13 cellular contexts compared by ENCODE assay signal in genomic region chr13:30737511-30738342, GRCh38. TPM values are rescaled to one million over a fixed set of nuclear protein-coding genes. Genes with fewer than 3 reads are reported as not detected.
DNase-seq lines count a peak whose midpoint lies in the region; ATAC-seq, FAIRE-seq and TF ChIP-seq lines count a peak whose summit lies in the region.
"Had no signal": no experiment of that assay in that cellular context is flagged by ENCODE, and none has a peak within 500 bp of the region (broad histone marks: within the 10 kb centered on the region; RNA-seq: fewer than 3 reads in every experiment).

No MANE protein-coding gene starts in this region.

- in situ Hi-C loops in HepG2 (cut with HindIII; ENCODE audit: extremely low pct_ligation_motif_present, low pct_unique_long_range_greater_than_20kb), result no loop called here

- no peak overlapping the region for H3K9ac ChIP-seq in liver (ENCODE audit: low read depth in 1 of 2, low read length in 2 of 2)
- no peak overlapping the region for H3K9ac ChIP-seq in HepG2 (ENCODE audit: insufficient read depth, low read depth, low read length)
- H3K9ac ChIP-seq: SK-N-SH had no signal

- no peak for DNase-seq in HepG2 (ENCODE audit: low spot score)
- peak in 4 of 34 experiments; percentile 2 to 33 (median 17) for DNase-seq in T-cell
- DNase-seq in right lobe of liver, result no peak
- no peak for DNase-seq in HuH-7.5 (ENCODE audit: low spot score)
- DNase-seq in HEK293T (ENCODE audit: extremely low spot score), result no peak
- DNase-seq in HT-29 (ENCODE audit: low spot score), result no peak
- DNase-seq in Caco-2, result no peak
- DNase-seq: activated naive CD4-positive, alpha-beta T cell treated with Interleukin-2 at 50 U/mL for 16 hours; Calu3; NCI-H1436 treated with DMSO at 0.1 percent for 48 hours; SK-N-SH had no signal

- TF ChIP-seq CTCF in liver (IDR thresholded peaks at IDR 0.05; ENCODE audit: low read depth, low read length, missing input control) (no peak), HepG2 (CRISPR knock-in tag; IDR thresholded peaks at IDR 0.05) (no peak), right lobe of liver (IDR thresholded peaks at IDR 0.05) (no peak), Caco-2 (IDR thresholded peaks at IDR 0.05; ENCODE audit: insufficient read depth in 1 of 2, low read depth in 1 of 2, low read length in 1 of 2, severe bottlenecking in 1 of 2, unreplicated experiment in 1 of 2) (no peak)

- H3K79me2 ChIP-seq in HepG2 (ENCODE audit: insufficient read depth, low read length), result no peaks in the 10 kb centered on the region

- CTCF ChIA-PET in HepG2 (lab: Yijun Ruan, JAX; ENCODE audit: low intra/inter-chr PET ratio, low total read pairs), result no interaction called here
- CTCF ChIA-PET in T-cell (lab: Charles Lee), result interaction anchor here in 1 of 2 donors (0.6 kb wide), 1 partner anchor 64 kb away, joined by 3 read pairs; no protein-coding TSS in a partner anchor
- CTCF ChIA-PET in HEK293T (lab: Yijun Ruan, JAX), result interaction anchor here (0.7 kb wide), 1 partner anchor 31 kb away, joined by 3 read pairs; no protein-coding TSS in a partner anchor
- CTCF ChIA-PET in Caco-2 (lab: Charles Lee), result no interaction called here

- no peaks in the 10 kb centered on the region for H3K9me3 Mint-ChIP-seq in T-cell
- no peaks in the 10 kb centered on the region for H3K9me3 Mint-ChIP-seq in Caco-2 (ENCODE audit: unreplicated experiment)

- 79% methylated on average over 3 of the region's 3 CpGs for WGBS in liver
- WGBS in HepG2 (ENCODE audit: low lambda C conversion rate), result 0% methylated on average over 2 of the region's 3 CpGs
- 67% methylated on average over 3 of the region's 3 CpGs for WGBS in right lobe of liver (ENCODE audit: insufficient coverage, low coverage, low lambda C conversion rate, missing lambda C conversion rate)

- H2AFZ ChIP-seq in HepG2 (ENCODE audit: low read length), result no peak overlapping the region

- H3K36me3 ChIP-seq in liver (ENCODE audit: control insufficient read depth in 4 of 4, insufficient read depth in 3 of 4, low read depth in 1 of 4, low read length in 3 of 4) (no peaks in the 10 kb centered on the region), HepG2 (replicated peaks in 1 of 2; ENCODE audit: control insufficient read depth in 1 of 2, insufficient read depth in 2 of 2, low read length in 2 of 2) (no peaks in the 10 kb centered on the region), right lobe of liver (no peaks in the 10 kb centered on the region), Caco-2 (ENCODE audit: control insufficient read depth, insufficient read depth, low read length) (no peaks in the 10 kb centered on the region)

- TF ChIP-seq RAD21 in liver (IDR thresholded peaks at IDR 0.05) (no peak), HepG2 (CRISPR knock-in tag; IDR thresholded peaks at IDR 0.05) (no peak)

- H3K27me3 ChIP-seq in liver (ENCODE audit: control insufficient read depth in 4 of 4, insufficient read depth in 4 of 4, low read length in 3 of 4) (no peaks in the 10 kb centered on the region), HepG2 (ENCODE audit: control insufficient read depth in 1 of 2, insufficient read depth in 2 of 2, low read length in 2 of 2) (peaks cover 2 to 7% of the 10 kb centered on the region in 2 experiments; a peak in 2 of 5 replicates), right lobe of liver (no peaks in the 10 kb centered on the region), Caco-2 (replicated peaks; ENCODE audit: control insufficient read depth, insufficient read depth, low read length) (no peaks in the 10 kb centered on the region)

- H4K20me1 ChIP-seq in HepG2 (ENCODE audit: insufficient read depth, low read length), result no peaks in the 10 kb centered on the region

- POLR2A ChIA-PET in HepG2 (lab: Yijun Ruan, JAX) (no interaction called here), T-cell (lab: Charles Lee) (interaction anchor here in 1 of 2 donors (0.8 kb wide), 1 partner anchor 59 kb away, joined by 3 read pairs; no protein-coding TSS in a partner anchor), HEK293T (lab: Yijun Ruan, JAX) (no interaction called here), Caco-2 (lab: Charles Lee) (no interaction called here)

- H3K4me3 ChIP-seq in liver (ENCODE audit: low read depth in 1 of 3, low read length in 3 of 3), result no peak overlapping the region
- no peak overlapping the region for H3K4me3 ChIP-seq in HepG2 (replicated peaks in 1 of 3; ENCODE audit: insufficient read depth in 1 of 3, low read depth in 2 of 3, low read length in 3 of 3)
- no peak overlapping the region for H3K4me3 ChIP-seq in right lobe of liver
- H3K4me3 ChIP-seq in Caco-2 (ENCODE audit: low read depth, low read length), result no peak overlapping the region
- H3K4me3 ChIP-seq: lung had no signal

- TF ChIP-seq POLR2A in HepG2 (IDR thresholded peaks at IDR 0.05; ENCODE audit: insufficient read depth in 1 of 2, low read depth in 2 of 2, low read length in 2 of 2), result no peak
- no peak for TF ChIP-seq POLR2A in right lobe of liver (IDR thresholded peaks at IDR 0.05)

- FAIRE-seq in HepG2 (lab: Jason Lieb, UNC), result no peak

- H3K4me1 ChIP-seq in liver (ENCODE audit: control insufficient read depth in 4 of 4, insufficient read depth in 4 of 4, low read length in 3 of 4) (no peaks in the 10 kb centered on the region), HepG2 (ENCODE audit: insufficient read depth, low read length) (peaks cover 27% of the 10 kb centered on the region), right lobe of liver (no peaks in the 10 kb centered on the region), Caco-2 (peaks cover 16% of the 10 kb centered on the region)

- ATAC-seq in HepG2 (no peak), T-cell (replicated peaks in 1 of 4) (no peak), right lobe of liver (peak in 3 of 4 donors; percentile 14 to 36 (median 34))

- H3K36me3 Mint-ChIP-seq in T-cell (peaks cover 4% of the 10 kb centered on the region), Caco-2 (ENCODE audit: insufficient read depth, unreplicated experiment) (no peaks in the 10 kb centered on the region)

- intact Hi-C loops in HepG2 (cut with micrococcal nuclease; ENCODE audit: unreplicated experiment), result no loop called here
- intact Hi-C loops in right lobe of liver (cut with DNase I), result no loop called here
- intact Hi-C loops in Caco-2 (cut with micrococcal nuclease; ENCODE audit: unreplicated experiment), result no loop called here

- peaks cover 70 to 79% (median 71%) of the 10 kb centered on the region in 3 donors for H3K4me1 Mint-ChIP-seq in T-cell
- H3K4me1 Mint-ChIP-seq in Caco-2 (ENCODE audit: low read depth, unreplicated experiment), result peaks cover 13% of the 10 kb centered on the region

- H3K27me3 Mint-ChIP-seq in T-cell (no peaks in the 10 kb centered on the region), Caco-2 (ENCODE audit: insufficient read depth, unreplicated experiment) (no peaks in the 10 kb centered on the region)

- H3K27ac ChIP-seq in liver (ENCODE audit: low read depth in 1 of 2, low read length in 2 of 2), result peak overlapping the region; percentile 4 to 61
- no peak overlapping the region for H3K27ac ChIP-seq in HepG2 (ENCODE audit: extremely low read length, insufficient read depth, low read length)
- no peak overlapping the region for H3K27ac ChIP-seq in right lobe of liver

- BruUV-seq in HepG2 (replicated peaks; lab: Mats Ljungman, UMichigan) (no TSS peak), Caco-2 (replicated peaks; lab: Mats Ljungman, UMichigan) (no TSS peak)

- peak overlapping the region; percentile 98 to 99 for H3K27ac Mint-ChIP-seq in T-cell
- no peak overlapping the region for H3K27ac Mint-ChIP-seq in Caco-2 (ENCODE audit: unreplicated experiment)

- H3K4me3 Mint-ChIP-seq in T-cell (peak overlapping the region; percentile 78 to 96 (median 94)), Caco-2 (ENCODE audit: unreplicated experiment) (no peak overlapping the region)

- H3K9me3 ChIP-seq in liver (ENCODE audit: control insufficient read depth in 4 of 4, low read length in 3 of 4) (no peaks in the 10 kb centered on the region), HepG2 (ENCODE audit: low read length) (no peaks in the 10 kb centered on the region), right lobe of liver (no peaks in the 10 kb centered on the region), Caco-2 (no peaks in the 10 kb centered on the region)

- TF ChIP-seq EP300 in HepG2 (IDR thresholded peaks at IDR 0.05; ENCODE audit: low read depth in 2 of 2, low read length in 2 of 2) (no peak), HepG2 (CRISPR knock-in tag; IDR thresholded peaks at IDR 0.05; ENCODE audit: borderline replicate concordance) (no peak)

- H3K4me2 ChIP-seq in HepG2 (ENCODE audit: low read depth, low read length), result no peak overlapping the region
- H3K4me2 ChIP-seq: SK-N-SH had no signal

TF ChIP-seq in liver, 16 proteins besides CTCF, POLR2A, EP300 and RAD21 (continues in another document):
- no peak for TF ChIP-seq YY1 (IDR thresholded peaks at IDR 0.05)

TF ChIP-seq in HEK293T, 16 proteins besides CTCF, POLR2A, EP300 and RAD21 (continues in another document):
- TF ChIP-seq BHLHE40 (IDR thresholded peaks at IDR 0.05; ENCODE audit: borderline replicate concordance), result no peak

RNA-seq across cellular contexts. Expression of gene ALOX5AP, which starts 2.4 kb away (rescaled TPM):
- total RNA-seq in liver (1 to 10 TPM; 3.5 to 6.7 TPM), HepG2 (2016; rRNA removed; fragmentation: Illumina TruSeq; extraction: Trizol) (0.70 and 0.97 TPM in 2 replicates), T-cell (10 to 100 TPM; 24.2 to 64.9 (median 50.8) TPM), right lobe of liver (1 to 10 TPM in 5 of 6 experiments, under 1 TPM in 1; 0.53 to 6.7 (median 3.7) TPM), Caco-2 (2022) (0.37 and 1.1 TPM in 2 replicates)
- polyA plus RNA-seq in liver (1 to 10 TPM; 3.8 to 4.3 TPM), HepG2 (2011; rRNA removed) (0.50 and 1.2 TPM in 2 replicates)
- 1.1 and 2.0 TPM in 2 replicates for total RNA-seq in HepG2 (2016; cell fraction: cytosol; rRNA removed; fragmentation: Illumina TruSeq; extraction: Trizol; ENCODE audit: low read depth)
- 0.37 and 1.2 TPM in 2 replicates for total RNA-seq in HepG2 (2016; cell fraction: insoluble cytoplasmic fraction; rRNA removed; fragmentation: Illumina TruSeq; extraction: Trizol)
- total RNA-seq in HepG2 (2016; cell fraction: membrane; rRNA removed; fragmentation: Illumina TruSeq; extraction: Trizol), result 0.80 and 2.1 TPM in 2 replicates
- total RNA-seq in HepG2 (2016; cell fraction: nucleus; rRNA removed; fragmentation: Illumina TruSeq; extraction: Trizol), result not detected in 2 replicates
- 0.30 and 0.59 TPM in 2 replicates for polyA plus RNA-seq in HepG2 (2011; cell fraction: cytosol; rRNA removed)
- 0.21 and 0.27 TPM in 2 replicates for polyA plus RNA-seq in HepG2 (2011; cell fraction: nucleus; rRNA removed)
- polyA plus RNA-seq in HepG2 (2012), result 2.3 TPM in 1 of 2 replicates, not detected in the other
- 1.2 and 1.8 TPM in 2 replicates for polyA plus RNA-seq in HepG2 (2016; cell fraction: cytosol; fragmentation: Illumina TruSeq; extraction: Trizol; ENCODE audit: low read depth)
- polyA plus RNA-seq in HepG2 (2016; cell fraction: insoluble cytoplasmic fraction; fragmentation: Illumina TruSeq; extraction: Trizol; ENCODE audit: low read depth), result 1.7 and 1.9 TPM in 2 replicates
- polyA plus RNA-seq in HepG2 (2016; cell fraction: membrane; fragmentation: Illumina TruSeq; extraction: Trizol; ENCODE audit: low read depth), result 2.2 and 2.3 TPM in 2 replicates
- 0.77 TPM in 1 of 2 replicates, not detected in the other for polyA plus RNA-seq in HepG2 (2016; cell fraction: nucleus; fragmentation: Illumina TruSeq; extraction: Trizol; ENCODE audit: insufficient read depth, low read depth)
- polyA minus RNA-seq in HepG2 (2011; rRNA and poly(A)+ RNA removed; ENCODE audit: low replicate concordance), result 0.56 and 0.91 TPM in 2 replicates
- not detected in 2 replicates for polyA minus RNA-seq in HepG2 (2011; cell fraction: cytosol; rRNA and poly(A)+ RNA removed)
- not detected in 2 replicates for polyA minus RNA-seq in HepG2 (2011; cell fraction: nucleus; rRNA and poly(A)+ RNA removed)
- 0.41 TPM in 1 of 2 replicates, not detected in the other for total RNA-seq in HT-29 (2014; rRNA removed; shearing (Covaris generic))
- total RNA-seq: Calu3 had no signal

Comparison
In these comparisons a context has a peak if more than half of its experiments do, and no peak if none do; other contexts are left out.
1. H3K27ac ChIP-seq: peak in liver (2 of 2); none in HepG2 (single experiment) and right lobe of liver (0 of 3).
2. ATAC-seq: peak in right lobe of liver (3 of 4); none in HepG2 (single experiment) and T-cell (0 of 4).